Comparison of ENCODE assay signal across 8 cellular contexts in genomic region chr13:51803422-51804294, GRCh38. TPM values are rescaled to one million over a fixed set of nuclear protein-coding genes. Genes with fewer than 3 reads are reported as not detected.
DNase-seq lines count a peak whose midpoint lies in the region; ATAC-seq, FAIRE-seq and TF ChIP-seq lines count a peak whose summit lies in the region.

A gene with protein sequence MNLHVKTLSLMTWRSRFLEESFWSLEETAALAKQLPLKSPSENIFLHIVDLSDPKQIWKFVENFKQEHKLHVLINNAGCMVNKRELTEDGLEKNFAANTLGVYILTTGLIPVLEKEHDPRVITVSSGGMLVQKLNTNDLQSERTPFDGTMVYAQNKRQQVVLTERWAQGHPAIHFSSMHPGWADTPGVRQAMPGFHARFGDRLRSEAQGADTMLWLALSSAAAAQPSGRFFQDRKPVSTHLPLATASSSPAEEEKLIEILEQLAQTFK (minus strand): TSS chr13:51804163. CDS start chr13:51799659, 4,504 bp downstream.

- TF ChIP-seq POLR2A in GM12892 (IDR thresholded peaks at IDR 0.05; ENCODE audit: low read depth, low read length) (peak; percentile 87), vagina (IDR thresholded peaks at IDR 0.05) (peak; percentile 39 to 78)

- DNase-seq in GM12892 (ENCODE audit: insufficient read length) (peak; percentile 91), NCI-H1105 treated with DMSO at 0.1 percent for 48 hours (lab: John Stamatoyannopoulos, UW) (peak; percentile 60), T-helper 17 cell (peak; percentile 80 to 87 (median 85)), anterior cingulate cortex (lab: John Stamatoyannopoulos, UW) (peak in 57 of 58 donors; percentile 45 to 95 (median 86)), right cardiac atrium (peak; percentile 93 to 98 (median 97)), renal cortical epithelial cell (ENCODE audit: low read depth) (peak; percentile 37), vagina (ENCODE audit: extremely low spot score in 2 of 2) (peak in 1 of 2 donors; percentile 95)

- peaks cover 5% of the 10 kb centered on the region for H3K36me3 Mint-ChIP-seq in T-helper 17 cell (ENCODE audit: low read depth)

- H3K27me3 ChIP-seq in right cardiac atrium (ENCODE audit: control insufficient read depth, insufficient read depth) (no peaks in the 10 kb centered on the region), vagina (no peaks in the 10 kb centered on the region)

- intact Hi-C loops in right cardiac atrium (cut with DNase I), result loop anchor here in 3 of 4 donors (5.0 to 10.0 kb wide), 3 partner anchors 219 to 349 kb away; partner anchors contain the start of genes WDFY2 (in 2 of the 3) and INTS6 (in 1 of the 3)
- intact Hi-C loops in vagina (cut with DNase I), result loop anchor here (2.0 to 5.0 kb wide), 2 partner anchors 221 to 351 kb away; partner anchors contain the start of genes INTS6 and WDFY2

- H3K4me3 Mint-ChIP-seq in T-helper 17 cell, result peak within 1 kb of the TSS; percentile 93

- H3K4me1 ChIP-seq in right cardiac atrium (ENCODE audit: control insufficient read depth, insufficient read depth, low read length) (peaks cover 17% of the 10 kb centered on the region), vagina (peaks cover 38% of the 10 kb centered on the region)

- H3K27ac ChIP-seq in right cardiac atrium (ENCODE audit: low read length) (peak within 1 kb of the TSS; percentile 92), vagina (peak within 1 kb of the TSS; percentile 100)

- H3K27ac Mint-ChIP-seq in T-helper 17 cell, result peak within 1 kb of the TSS; percentile 93

- peak; percentile 87 for FAIRE-seq in GM12892 (lab: Jason Lieb, UNC)

- H3K36me3 ChIP-seq in vagina, result no peaks in the 10 kb centered on the region

- no peaks in the 10 kb centered on the region for H3K27me3 Mint-ChIP-seq in T-helper 17 cell

- no peak for TF ChIP-seq CTCF in vagina (IDR thresholded peaks at IDR 0.05)

- peaks cover 46% of the 10 kb centered on the region for H3K4me1 Mint-ChIP-seq in T-helper 17 cell

- ATAC-seq in HG02623 (IDR thresholded peaks at IDR 0.05; ENCODE audit: unreplicated experiment) (peak; percentile 88), T-helper 17 cell (peak; percentile 72), right cardiac atrium (peak; percentile 90 to 92)

- H3K9me3 ChIP-seq in T-helper 17 cell (ENCODE audit: control insufficient read depth, low read length, poor library complexity, severe bottlenecking) (no peaks in the 10 kb centered on the region), right cardiac atrium (ENCODE audit: control insufficient read depth, low read length) (no peaks in the 10 kb centered on the region), vagina (no peaks in the 10 kb centered on the region)

- WGBS in right cardiac atrium, result under 1% methylated on average over 91 of the region's 91 CpGs

- H3K4me3 ChIP-seq in right cardiac atrium (ENCODE audit: low read length) (peak within 1 kb of the TSS; percentile 60), vagina (peak within 1 kb of the TSS; percentile 61 to 97)

RNA-seq across cellular contexts. Expression of the gene that starts here (rescaled TPM):
- polyA plus RNA-seq in GM12892 (2012; ENCODE audit: missing spikeins), result 6.2 TPM
- total RNA-seq in T-helper 17 cell (10 to 100 TPM; 18.1 to 23.1 TPM), right cardiac atrium (10 to 100 TPM; 11.1 to 13.6 (median 12.2) TPM), renal cortical epithelial cell (7.3 and 8.0 TPM in 2 replicates), vagina (12.5 TPM)
- 16.5 TPM for polyA plus RNA-seq in right cardiac atrium
